Comparison of ENCODE assay signal across 29 cellular contexts in the genomic region with DNA sequence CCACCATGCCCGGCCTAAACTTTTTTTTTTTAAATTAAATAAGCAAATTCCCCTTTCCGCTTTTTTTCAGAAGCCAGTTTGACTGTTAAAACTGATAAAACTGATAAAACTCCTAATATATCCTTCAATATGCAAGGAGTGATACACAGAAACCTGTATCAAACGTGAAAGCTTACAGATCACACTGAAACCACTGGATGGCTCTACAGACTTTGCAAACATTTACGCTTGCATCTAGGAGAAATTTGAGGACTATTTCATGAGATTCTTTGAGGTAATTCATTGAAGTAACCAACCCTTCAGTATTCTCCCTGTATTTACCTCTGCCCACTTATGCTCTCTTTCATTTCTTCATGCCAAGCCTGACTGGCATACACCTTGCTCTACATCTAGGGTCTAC.
"Had no signal": no experiment of that assay in that cellular context is flagged by ENCODE, and none has a peak within 500 bp of the region (broad histone marks: within the 10 kb centered on the region; RNA-seq: fewer than 3 reads in every experiment).

No MANE protein-coding gene starts in this region.

- H3K4me3 ChIP-seq: ascending aorta, cardiac muscle cell, colonic mucosa, gastroesophageal sphincter, hepatocyte, lung, neural progenitor cell, spleen, suprapubic skin, tibial nerve had no signal

- H3K4me1 ChIP-seq: ascending aorta, colonic mucosa, gastroesophageal sphincter, neural progenitor cell, spleen, suprapubic skin, tibial nerve had no signal

- FAIRE-seq: endometrium, keratinocyte had no signal

- ATAC-seq: activated CD4-positive, alpha-beta T cell treated with anti-CD3 and anti-CD28 coated beads for 36 hours; gastroesophageal sphincter; left cardiac atrium; natural killer cell; right cardiac atrium; T-helper 17 cell had no signal

- H3K9me3 ChIP-seq: colonic mucosa, suprapubic skin had no signal

- DNase-seq: activated CD4-positive, alpha-beta T cell treated with anti-CD3 and anti-CD28 coated beads for 36 hours; activated CD4-positive, alpha-beta T cell treated with anti-CD3 and anti-CD28 coated beads, Interleukin-2, amount 50 U/mL, for 4 hours; activated CD4-positive, CD25-positive, alpha-beta regulatory T cell; activated effector memory CD4-positive, alpha-beta T cell treated with Interleukin-2 at 50 U/mL for 16 hours; activated naive CD4-positive, alpha-beta T cell treated with anti-CD3 and anti-CD28 coated beads, Interleukin-2, amount 10 ng/mL, durations not matched to agents 7 days and 5 days; activated naive CD8-positive, alpha-beta T cell treated with anti-CD3 and anti-CD28 coated beads, Interleukin-2, amount 10 ng/mL, durations not matched to agents 7 days and 5 days; activated T-cell treated with anti-CD3 and anti-CD28 coated beads for 4 hours; cerebellar nuclear complex; colonic mucosa; effector CD8-positive, alpha-beta T cell; left cardiac atrium; mesendoderm; natural killer cell; right cardiac atrium; spleen; stimulated activated naive CD4-positive, alpha-beta T cell; T-helper 17 cell; T1000 had no signal

- H3K36me3 ChIP-seq: ascending aorta, cardiac muscle cell, colonic mucosa, gastroesophageal sphincter, spleen, suprapubic skin, tibial nerve had no signal

- H3K27ac ChIP-seq: ascending aorta, cardiac muscle cell, colonic mucosa, epithelial cell of prostate, gastroesophageal sphincter, hepatocyte, neural progenitor cell, spleen, suprapubic skin, tibial nerve had no signal

- H3K27me3 ChIP-seq: ascending aorta, cardiac muscle cell, colonic mucosa, gastroesophageal sphincter, hepatocyte, neural progenitor cell, spleen, suprapubic skin, tibial nerve had no signal
